Comparison of ENCODE assay signal across 9 cellular contexts in the genomic region with DNA sequence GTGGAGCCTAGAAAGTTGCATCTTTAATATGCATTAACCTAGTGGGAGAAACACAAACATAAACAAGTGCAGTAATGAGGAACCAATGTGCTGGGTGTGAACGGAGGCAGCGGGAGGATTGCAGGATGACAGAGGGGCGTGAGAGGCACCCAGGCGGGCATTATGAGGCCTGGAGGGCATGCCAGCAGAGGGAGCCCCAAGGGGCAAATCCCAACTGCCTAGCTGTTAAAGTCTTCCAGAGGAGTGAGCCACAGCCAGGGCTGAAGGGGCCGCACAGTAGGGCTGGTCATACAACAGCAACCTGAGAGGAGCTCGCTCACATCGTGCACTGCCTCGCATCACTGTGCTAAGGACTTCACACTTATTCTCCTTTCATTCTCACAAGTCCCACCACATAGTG. TPM values are rescaled to one million over a fixed set of nuclear protein-coding genes. Genes with fewer than 3 reads are reported as not detected.
DNase-seq lines count a peak whose midpoint lies in the region; ATAC-seq and TF ChIP-seq lines count a peak whose summit lies in the region.
"Had no signal": no experiment of that assay in that cellular context is flagged by ENCODE, and none has a peak within 500 bp of the region (broad histone marks: within the 10 kb centered on the region; RNA-seq: fewer than 3 reads in every experiment).

No MANE protein-coding gene starts in this region.

- no peak overlapping the region for H3K27ac ChIP-seq in CD4-positive, alpha-beta T cell (ENCODE audit: low read depth, low read length)
- H3K27ac ChIP-seq in liver (ENCODE audit: low read depth in 1 of 2, low read length in 2 of 2) = no peak overlapping the region

- no peak overlapping the region for H3K4me3 ChIP-seq in H7 (ENCODE audit: insufficient read depth, low read depth, low read length)
- no peak overlapping the region for H3K4me3 ChIP-seq in liver (ENCODE audit: low read depth in 1 of 3, low read length in 3 of 3)

- CTCF ChIA-PET in CD4-positive, alpha-beta T cell (lab: Charles Lee) = interaction anchor here (1.7 kb wide), 1 partner anchor 540 kb away, joined by 8 read pairs; no protein-coding TSS in a partner anchor
- CTCF ChIA-PET in activated CD4-positive, alpha-beta memory T cell treated with anti-CD3 and anti-CD28 coated beads for 36 hours (lab: Charles Lee) = interaction anchor here (1.1 to 6.9 kb wide), 3 partner anchors 9 to 541 kb away, joined by 3 to 64 read pairs (median 4); a partner anchor contains a TSS

- WGBS in liver = 76% methylated on average over 8 of the region's 8 CpGs

- peaks cover 29% of the 10 kb centered on the region for H3K27me3 Mint-ChIP-seq in CD4-positive, alpha-beta T cell
- peaks cover 8% of the 10 kb centered on the region for H3K27me3 Mint-ChIP-seq in activated CD4-positive, alpha-beta memory T cell treated with anti-CD3 and anti-CD28 coated beads for 36 hours
- peaks cover 3 to 16% (median 8%) of the 10 kb centered on the region in 3 donors for H3K27me3 Mint-ChIP-seq in immature natural killer cell (ENCODE audit: low read depth in 3 of 3)

- ATAC-seq in CD4-positive, alpha-beta T cell (ENCODE audit: poor library complexity) = no peak
- no peak for ATAC-seq in activated CD4-positive, CD25-positive, alpha-beta regulatory T cell treated with anti-CD3 and anti-CD28 coated beads, Interleukin-2, amount 50 U/mL, for 24 hours

- POLR2A ChIA-PET in CD4-positive, alpha-beta T cell (lab: Charles Lee) = interaction anchor here (0.7 kb wide), 1 partner anchor 268 kb away, joined by 3 read pairs; no protein-coding TSS in a partner anchor
- POLR2A ChIA-PET in activated CD4-positive, alpha-beta memory T cell treated with anti-CD3 and anti-CD28 coated beads for 36 hours (lab: Charles Lee) = no interaction called here

- H3K27ac Mint-ChIP-seq in CD4-positive, alpha-beta T cell = no peak overlapping the region
- no peak overlapping the region for H3K27ac Mint-ChIP-seq in activated CD4-positive, alpha-beta memory T cell treated with anti-CD3 and anti-CD28 coated beads for 36 hours
- H3K27ac Mint-ChIP-seq in immature natural killer cell = no peak overlapping the region

- TF ChIP-seq RAD21 in liver (IDR thresholded peaks at IDR 0.05) = no peak

- no peaks in the 10 kb centered on the region for H3K36me3 ChIP-seq in H7 (replicated peaks; ENCODE audit: control insufficient read depth, insufficient read depth, low read length)
- H3K36me3 ChIP-seq in liver (ENCODE audit: control insufficient read depth in 4 of 4, insufficient read depth in 3 of 4, low read depth in 1 of 4, low read length in 3 of 4) = no peaks in the 10 kb centered on the region

- H3K4me3 Mint-ChIP-seq in CD4-positive, alpha-beta T cell = no peak overlapping the region
- no peak overlapping the region for H3K4me3 Mint-ChIP-seq in activated CD4-positive, alpha-beta memory T cell treated with anti-CD3 and anti-CD28 coated beads for 36 hours
- H3K4me3 Mint-ChIP-seq in immature natural killer cell = no peak overlapping the region

- H3K36me3 Mint-ChIP-seq in CD4-positive, alpha-beta T cell (ENCODE audit: low read depth) = no peaks in the 10 kb centered on the region
- H3K36me3 Mint-ChIP-seq in activated CD4-positive, alpha-beta memory T cell treated with anti-CD3 and anti-CD28 coated beads for 36 hours = no peaks in the 10 kb centered on the region
- H3K36me3 Mint-ChIP-seq in immature natural killer cell = no peaks in the 10 kb centered on the region

- TF ChIP-seq CTCF in CD4-positive, alpha-beta T cell (IDR thresholded peaks at IDR 0.05) = peak; percentile 15
- TF ChIP-seq CTCF in liver (IDR thresholded peaks at IDR 0.05; ENCODE audit: low read depth, low read length, missing input control) = peak; percentile 17

- H3K9ac ChIP-seq in liver (ENCODE audit: low read depth in 1 of 2, low read length in 2 of 2) = no peak overlapping the region

- peaks cover 0 to 2% (median 0%) of the 10 kb centered on the region in 4 donors for H3K4me1 ChIP-seq in liver (ENCODE audit: control insufficient read depth in 4 of 4, insufficient read depth in 4 of 4, low read length in 3 of 4)

- no peaks in the 10 kb centered on the region for H3K4me1 Mint-ChIP-seq in CD4-positive, alpha-beta T cell (ENCODE audit: low read depth)
- H3K4me1 Mint-ChIP-seq in activated CD4-positive, alpha-beta memory T cell treated with anti-CD3 and anti-CD28 coated beads for 36 hours (ENCODE audit: low read depth) = no peaks in the 10 kb centered on the region
- H3K4me1 Mint-ChIP-seq in immature natural killer cell = no peaks in the 10 kb centered on the region

- H3K9me3 ChIP-seq in CD4-positive, alpha-beta T cell (ENCODE audit: control insufficient read depth, low read length) = no peaks in the 10 kb centered on the region
- no peaks in the 10 kb centered on the region for H3K9me3 ChIP-seq in liver (ENCODE audit: control insufficient read depth in 4 of 4, low read length in 3 of 4)

- intact Hi-C loops in CD4-positive, alpha-beta T cell (cut with DNase I, micrococcal nuclease) = loop anchor here (1.0 to 10.0 kb wide), 4 partner anchors 267 to 760 kb away; no protein-coding TSS in a partner anchor
- intact Hi-C loops in activated CD4-positive, alpha-beta memory T cell treated with anti-CD3 and anti-CD28 coated beads for 36 hours (cut with micrococcal nuclease) = loop anchor here (5.0 kb wide), 1 partner anchor 538 kb away; no protein-coding TSS in a partner anchor

- DNase-seq in CD4-positive, alpha-beta T cell = peak in 1 of 10 experiments; percentile 8
- DNase-seq in H7 = peak; percentile 69
- peak; percentile 29 for DNase-seq in activated CD4-positive, alpha-beta memory T cell treated with anti-CD3 and anti-CD28 coated beads for 36 hours
- no peak for DNase-seq in activated naive CD4-positive, alpha-beta T cell treated with anti-CD3 and anti-CD28 coated beads, Interleukin-2, amount 50 U/mL, for 16 hours
- DNase-seq in kidney tubule cell (ENCODE audit: low spot score) = no peak
- DNase-seq in immature natural killer cell = no peak
- DNase-seq: T1000 had no signal

- no peaks in the 10 kb centered on the region for H3K9me3 Mint-ChIP-seq in CD4-positive, alpha-beta T cell
- H3K9me3 Mint-ChIP-seq in activated CD4-positive, alpha-beta memory T cell treated with anti-CD3 and anti-CD28 coated beads for 36 hours = no peaks in the 10 kb centered on the region
- H3K9me3 Mint-ChIP-seq in immature natural killer cell = no peaks in the 10 kb centered on the region

- no peaks in the 10 kb centered on the region for H3K27me3 ChIP-seq in CD4-positive, alpha-beta T cell (ENCODE audit: control insufficient read depth, insufficient read depth, low read length)
- no peaks in the 10 kb centered on the region; the same call in 1 of the 2 replicates for H3K27me3 ChIP-seq in H7 (ENCODE audit: control insufficient read depth, insufficient read depth, low read length)
- H3K27me3 ChIP-seq in liver (ENCODE audit: control insufficient read depth in 4 of 4, insufficient read depth in 4 of 4, low read length in 3 of 4) = no peaks in the 10 kb centered on the region

TF ChIP-seq in liver, 16 proteins besides CTCF, POLR2A, EP300 and RAD21:
- TF ChIP-seq, protein P1, sequence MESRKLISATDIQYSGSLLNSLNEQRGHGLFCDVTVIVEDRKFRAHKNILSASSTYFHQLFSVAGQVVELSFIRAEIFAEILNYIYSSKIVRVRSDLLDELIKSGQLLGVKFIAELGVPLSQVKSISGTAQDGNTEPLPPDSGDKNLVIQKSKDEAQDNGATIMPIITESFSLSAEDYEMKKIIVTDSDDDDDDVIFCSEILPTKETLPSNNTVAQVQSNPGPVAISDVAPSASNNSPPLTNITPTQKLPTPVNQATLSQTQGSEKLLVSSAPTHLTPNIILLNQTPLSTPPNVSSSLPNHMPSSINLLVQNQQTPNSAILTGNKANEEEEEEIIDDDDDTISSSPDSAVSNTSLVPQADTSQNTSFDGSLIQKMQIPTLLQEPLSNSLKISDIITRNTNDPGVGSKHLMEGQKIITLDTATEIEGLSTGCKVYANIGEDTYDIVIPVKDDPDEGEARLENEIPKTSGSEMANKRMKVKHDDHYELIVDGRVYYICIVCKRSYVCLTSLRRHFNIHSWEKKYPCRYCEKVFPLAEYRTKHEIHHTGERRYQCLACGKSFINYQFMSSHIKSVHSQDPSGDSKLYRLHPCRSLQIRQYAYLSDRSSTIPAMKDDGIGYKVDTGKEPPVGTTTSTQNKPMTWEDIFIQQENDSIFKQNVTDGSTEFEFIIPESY (IDR thresholded peaks at IDR 0.05) = no peak
- TF ChIP-seq HNF4G (IDR thresholded peaks at IDR 0.05) (no peak), FOXA2 (IDR thresholded peaks at IDR 0.05) (no peak), YY1 (IDR thresholded peaks at IDR 0.05) (no peak), RXRA (IDR thresholded peaks at IDR 0.05) (no peak), JUND (IDR thresholded peaks at IDR 0.05) (no peak), SP1 (IDR thresholded peaks at IDR 0.05) (no peak)
- TF ChIP-seq, protein P2, sequence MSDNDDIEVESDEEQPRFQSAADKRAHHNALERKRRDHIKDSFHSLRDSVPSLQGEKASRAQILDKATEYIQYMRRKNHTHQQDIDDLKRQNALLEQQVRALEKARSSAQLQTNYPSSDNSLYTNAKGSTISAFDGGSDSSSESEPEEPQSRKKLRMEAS (IDR thresholded peaks at IDR 0.05) = no peak

RNA-seq across cellular contexts. Expression of a gene that starts 13.3 kb away (rescaled TPM):
- total RNA-seq in CD4-positive, alpha-beta T cell = under 1 TPM in 1 of 2 experiments, not detected in 1; 0.22 TPM
- 5.4 and 7.8 TPM in 2 replicates for total RNA-seq in H7 (2014; rRNA removed; shearing (Covaris generic))
- total RNA-seq in activated CD4-positive, alpha-beta memory T cell treated with anti-CD3 and anti-CD28 coated beads for 36 hours = 1 to 10 TPM; 1.8 to 3.4 TPM
- under 1 TPM; 0.42 to 0.84 TPM for total RNA-seq in liver
- under 1 TPM in 1 of 2 donors, not detected in 1; 0.09 TPM for polyA plus RNA-seq in liver
- not detected for polyA plus RNA-seq in immature natural killer cell

RNA-seq across cellular contexts. Expression of a gene that starts 17.4 kb away (rescaled TPM):
- total RNA-seq in CD4-positive, alpha-beta T cell = 10 to 100 TPM; 40.4 to 46.8 TPM
- 108 and 132 TPM in 2 replicates for total RNA-seq in H7 (2014; rRNA removed; shearing (Covaris generic))
- total RNA-seq in activated CD4-positive, alpha-beta memory T cell treated with anti-CD3 and anti-CD28 coated beads for 36 hours = 10 to 100 TPM; 45.2 to 48.8 TPM
- 10 to 100 TPM; 30.3 to 55.4 TPM for total RNA-seq in liver
- polyA plus RNA-seq in liver (10 to 100 TPM; 22.5 to 25.0 TPM), immature natural killer cell (10 to 100 TPM; 22.1 to 28.5 (median 27.8) TPM)

Comparison
In these comparisons a context has a peak if more than half of its experiments do, and no peak if none do; other contexts are left out.
1. DNase-seq: peak in H7 (single experiment) and activated CD4-positive, alpha-beta memory T cell treated with anti-CD3 and anti-CD28 coated beads for 36 hours (single experiment); none in activated naive CD4-positive, alpha-beta T cell treated with anti-CD3 and anti-CD28 coated beads, Interleukin-2, amount 50 U/mL, for 16 hours (single experiment), kidney tubule cell (single experiment) and immature natural killer cell (0 of 3).